Comparison of ENCODE assay signal across 8 cellular contexts in the genomic region with DNA sequence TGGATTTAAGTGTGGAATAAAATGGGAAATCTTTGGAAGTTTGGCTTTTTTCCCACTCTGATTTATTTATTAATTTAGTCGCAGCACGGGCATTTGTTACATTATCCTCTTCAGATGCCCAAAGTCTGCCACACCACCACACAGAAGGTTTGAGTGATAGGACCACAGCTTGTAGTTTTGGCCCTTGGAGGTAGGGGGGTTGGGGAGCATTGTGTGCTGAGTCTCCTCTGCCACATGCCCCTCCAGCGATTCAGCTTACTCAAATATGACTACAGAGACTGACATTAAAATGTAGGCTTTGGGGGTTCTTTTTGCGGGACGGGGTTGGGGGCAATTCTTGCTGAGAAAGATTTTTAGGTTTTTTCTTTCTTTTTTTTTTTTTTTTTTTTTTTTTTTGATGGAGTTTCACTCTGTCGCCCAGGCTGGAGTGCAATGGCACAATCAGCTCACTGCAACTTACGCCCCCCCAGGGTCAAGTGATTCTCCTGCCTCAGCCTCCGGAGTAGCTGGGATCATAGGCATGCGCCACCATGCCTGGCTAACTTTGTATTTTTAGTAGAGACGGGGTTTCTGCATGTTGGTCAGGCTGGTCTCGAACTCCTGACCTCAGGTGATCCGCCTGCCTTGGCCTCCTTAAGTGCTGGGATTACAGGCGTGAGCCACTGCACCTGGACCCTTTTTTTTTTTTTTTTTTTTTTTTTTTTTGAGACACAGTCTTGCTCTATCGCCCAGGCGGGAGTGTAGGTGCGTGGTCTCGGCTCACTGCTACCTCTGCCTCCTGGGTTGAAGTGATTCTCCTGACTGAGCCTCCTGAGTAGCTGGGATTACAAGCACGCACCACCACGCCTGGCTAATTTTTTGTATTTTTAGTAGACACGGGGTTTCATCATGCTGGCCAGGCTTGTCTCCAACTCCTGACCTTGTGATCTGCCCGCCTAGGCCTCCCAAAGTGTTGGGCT. TPM values are rescaled to one million over a fixed set of nuclear protein-coding genes. Genes with fewer than 3 reads are reported as not detected.
DNase-seq lines count a peak whose midpoint lies in the region; ATAC-seq, FAIRE-seq and TF ChIP-seq lines count a peak whose summit lies in the region.
"Not testable (repeated sequence)": the region's sequence is repeated elsewhere in the genome, so short reads cannot be mapped to it uniquely, and the experiment has no call there.

No MANE protein-coding gene starts in this region.

- H3K27ac ChIP-seq in 22Rv1 (0 out of 2 replicates have a peak overlapping the region, but pooled peaks have one; percentile 3), HUES48 (ENCODE audit: low read depth, low read length) (peak overlapping the region; percentile 99), right lobe of liver (peak overlapping the region; percentile 70 to 78 (median 73)), skeletal muscle tissue (ENCODE audit: low read depth, low read length) (peak overlapping the region; percentile 88)

- H3K9ac ChIP-seq in HUES48 (ENCODE audit: low read depth, low read length) (peak overlapping the region; percentile 2; the same call in 1 of the 2 replicates), adipocyte (ENCODE audit: low read length) (peak overlapping the region; percentile 34), skeletal muscle tissue (ENCODE audit: low read depth in 1 of 3, low read length in 3 of 3) (peak overlapping the region in 2 of 3 donors; percentile 1 to 23)

- not testable (repeated sequence) for ATAC-seq in right lobe of liver

- not testable (repeated sequence) for TF ChIP-seq CTCF in 22Rv1 (IDR thresholded peaks at IDR 0.05); right lobe of liver (IDR thresholded peaks at IDR 0.05)

- H3K4me3 ChIP-seq in HUES48 (ENCODE audit: low read depth, low read length); right lobe of liver; skeletal muscle tissue (ENCODE audit: low read length in 3 of 3): not testable (repeated sequence)
- peak overlapping the region; percentile 64 for H3K4me3 ChIP-seq in adipocyte (ENCODE audit: low read length)

- peak; percentile 24 for DNase-seq in ELR (ENCODE audit: low read depth)
- DNase-seq in RCC 7860 (ENCODE audit: low spot score): peak; percentile 47
- DNase-seq in adipocyte (ENCODE audit: low read depth): not testable (repeated sequence)
- DNase-seq in fibroblast of gingiva (ENCODE audit: low read depth): peak; percentile 49
- DNase-seq in right lobe of liver: peak in 2 of 3 donors; percentile 60 to 61

- FAIRE-seq in RCC 7860 (lab: Jason Lieb, UNC): peak; percentile 69

- H3K36me3 ChIP-seq in HUES48 (ENCODE audit: control insufficient read depth, insufficient read depth, low read length) (peaks cover 20% of the 10 kb centered on the region), adipocyte (ENCODE audit: control insufficient read depth, insufficient read depth, low read length, severe bottlenecking) (peaks cover 17% of the 10 kb centered on the region)
- H3K36me3 ChIP-seq in right lobe of liver; skeletal muscle tissue (ENCODE audit: control insufficient read depth in 3 of 3, insufficient read depth in 3 of 3, low read length in 3 of 3): not testable (repeated sequence)

- not testable (repeated sequence) for H3K27me3 ChIP-seq in HUES48 (ENCODE audit: control insufficient read depth, insufficient read depth, low read length); adipocyte (replicated peaks; ENCODE audit: control insufficient read depth, insufficient read depth, low read length); right lobe of liver; skeletal muscle tissue (ENCODE audit: control insufficient read depth in 3 of 3, insufficient read depth in 3 of 3, low read length in 3 of 3)

- 58% methylated on average over 15 of the region's 21 CpGs for WGBS in right lobe of liver (ENCODE audit: insufficient coverage, low coverage, low lambda C conversion rate, missing lambda C conversion rate)

- not testable (repeated sequence) for TF ChIP-seq POLR2A in right lobe of liver (IDR thresholded peaks at IDR 0.05)

- peaks cover 37% of the 10 kb centered on the region for H3K4me1 ChIP-seq in HUES48 (ENCODE audit: control insufficient read depth, insufficient read depth, low read length)
- peaks cover 67% of the 10 kb centered on the region for H3K4me1 ChIP-seq in adipocyte (ENCODE audit: control insufficient read depth, insufficient read depth, low read length)
- peaks cover 0 to 48% (median 21%) of the 10 kb centered on the region in 4 donors for H3K4me1 ChIP-seq in right lobe of liver
- peaks cover 33 to 51% (median 38%) of the 10 kb centered on the region in 3 donors for H3K4me1 ChIP-seq in skeletal muscle tissue (ENCODE audit: control insufficient read depth in 3 of 3, insufficient read depth in 3 of 3, low read length in 3 of 3)

- not testable (repeated sequence) for H3K9me3 ChIP-seq in HUES48 (ENCODE audit: control insufficient read depth, insufficient read depth, low read length); adipocyte (ENCODE audit: control insufficient read depth, low read length); right lobe of liver; skeletal muscle tissue (ENCODE audit: control insufficient read depth in 3 of 3, low read length in 3 of 3)

- intact Hi-C loops in right lobe of liver (cut with DNase I): not testable (repeated sequence)

RNA-seq across cellular contexts. Expression of a gene that starts 4.6 kb away (rescaled TPM):
- total RNA-seq in right lobe of liver (100 to 1,000 TPM in 2 of 6 experiments, 10 to 100 TPM in 4; 59.0 to 116 (median 90.9) TPM), skeletal muscle tissue (122 TPM)

Comparison
In these comparisons a context has a peak if more than half of its experiments do, and no peak if none do; other contexts are left out.
1. H3K27ac ChIP-seq: peak in every context shown above with its lines; median percentile 99 in HUES48; 88 in skeletal muscle tissue; 73 in right lobe of liver; 3 in 22Rv1.